25 cellular contexts compared by ENCODE assay signal in the genomic region with DNA sequence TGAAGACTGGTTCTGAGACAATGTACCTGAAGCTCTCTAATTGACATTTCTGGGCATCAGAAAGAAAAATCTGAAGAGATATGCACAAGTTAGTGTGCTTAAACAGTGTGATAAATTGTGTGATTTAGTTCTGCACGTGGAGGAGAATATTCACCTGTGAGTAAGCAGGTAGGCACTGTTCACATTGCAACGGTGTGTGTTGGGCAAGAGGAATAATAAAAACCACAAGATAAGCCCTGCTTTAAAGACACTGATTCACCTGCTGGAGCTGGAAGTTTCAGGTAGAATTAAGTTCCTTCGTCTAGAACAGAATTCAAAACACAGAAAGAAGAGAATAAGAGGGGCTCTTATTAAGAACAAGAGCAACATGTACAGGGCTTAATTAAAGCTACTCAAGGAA.
"Had no signal": no experiment of that assay in that cellular context is flagged by ENCODE, and none has a peak within 500 bp of the region (broad histone marks: within the 10 kb centered on the region; RNA-seq: fewer than 3 reads in every experiment).

No MANE protein-coding gene starts in this region.

- H3K27me3 ChIP-seq: heart right ventricle, neural progenitor cell, right lobe of liver, suprapubic skin, thyroid gland, vagina had no signal

- H3K4me2 ChIP-seq: neural progenitor cell had no signal

- ATAC-seq: effector memory CD8-positive, alpha-beta T cell; esophagus mucosa; heart right ventricle; left ventricle myocardium superior; lower lobe of right lung; natural killer cell; right lobe of liver; stimulated activated naive CD8-positive, alpha-beta T cell treated with anti-CD3 and anti-CD28 coated beads, Interleukin-15, amount 100 ng/mL, for 72 hours had no signal

- H3K9me3 Mint-ChIP-seq: memory B cell; neural progenitor cell; stimulated activated naive CD8-positive, alpha-beta T cell treated with anti-CD3 and anti-CD28 coated beads, Interleukin-15, amount 100 ng/mL, for 72 hours had no signal

- H2AFZ ChIP-seq: neural progenitor cell, parathyroid adenoma had no signal

- FAIRE-seq: endometrium, keratinocyte, small intestine had no signal

- H3K79me2 ChIP-seq: parathyroid adenoma had no signal

- DNase-seq: cortex of kidney; effector memory CD8-positive, alpha-beta T cell; foreskin melanocyte; glutamatergic neuron; heart right ventricle; left ventricle myocardium superior; lower lobe of right lung; natural killer cell; right lobe of liver; small intestine; stimulated activated CD4-positive, alpha-beta T cell treated with anti-CD3 and anti-CD28 coated beads, Interleukin-15, amount 100 ng/mL, for 24 hours; stimulated activated CD4-positive, alpha-beta T cell treated with anti-CD3 and anti-CD28 coated beads, Interleukin-2, amount 100 ng/mL, for 48 hours; stimulated activated naive CD4-positive, alpha-beta T cell; stimulated activated naive CD8-positive, alpha-beta T cell treated with anti-CD3 and anti-CD28 coated beads, Interleukin-15, amount 100 ng/mL, for 72 hours; thyroid gland; trophoblast cell had no signal

- H3K4me1 Mint-ChIP-seq: memory B cell; natural killer cell; neural progenitor cell; stimulated activated naive CD8-positive, alpha-beta T cell treated with anti-CD3 and anti-CD28 coated beads, Interleukin-15, amount 100 ng/mL, for 72 hours had no signal

- H3K9me3 ChIP-seq: lower lobe of right lung, right lobe of liver, suprapubic skin, thyroid gland, vagina had no signal

- H3K36me3 Mint-ChIP-seq: memory B cell, natural killer cell, neural progenitor cell had no signal

- H3K4me1 ChIP-seq: heart right ventricle, lower lobe of right lung, parathyroid adenoma, right lobe of liver, suprapubic skin, vagina had no signal

- H3K27me3 Mint-ChIP-seq: effector memory CD8-positive, alpha-beta T cell; memory B cell; progenitor cell of endocrine pancreas; stimulated activated naive CD8-positive, alpha-beta T cell treated with anti-CD3 and anti-CD28 coated beads, Interleukin-15, amount 100 ng/mL, for 72 hours had no signal

- H3K4me3 ChIP-seq: heart right ventricle, lower lobe of right lung, neural progenitor cell, right lobe of liver, suprapubic skin, thyroid gland, vagina had no signal

- H3K27ac Mint-ChIP-seq: effector memory CD8-positive, alpha-beta T cell; memory B cell; natural killer cell; neural progenitor cell; progenitor cell of endocrine pancreas; stimulated activated naive CD8-positive, alpha-beta T cell treated with anti-CD3 and anti-CD28 coated beads, Interleukin-15, amount 100 ng/mL, for 72 hours had no signal

- H3K4me3 Mint-ChIP-seq: effector memory CD8-positive, alpha-beta T cell; memory B cell; natural killer cell; neural progenitor cell; stimulated activated naive CD8-positive, alpha-beta T cell treated with anti-CD3 and anti-CD28 coated beads, Interleukin-15, amount 100 ng/mL, for 72 hours had no signal

- H3K36me3 ChIP-seq: heart right ventricle, lower lobe of right lung, neural progenitor cell, right lobe of liver, suprapubic skin, thyroid gland, vagina had no signal

- H3K27ac ChIP-seq: heart right ventricle, lower lobe of right lung, neural progenitor cell, parathyroid adenoma, right lobe of liver, suprapubic skin, thyroid gland, vagina had no signal
